ENCODE assay signal across 1 cellular context in the genomic region with DNA sequence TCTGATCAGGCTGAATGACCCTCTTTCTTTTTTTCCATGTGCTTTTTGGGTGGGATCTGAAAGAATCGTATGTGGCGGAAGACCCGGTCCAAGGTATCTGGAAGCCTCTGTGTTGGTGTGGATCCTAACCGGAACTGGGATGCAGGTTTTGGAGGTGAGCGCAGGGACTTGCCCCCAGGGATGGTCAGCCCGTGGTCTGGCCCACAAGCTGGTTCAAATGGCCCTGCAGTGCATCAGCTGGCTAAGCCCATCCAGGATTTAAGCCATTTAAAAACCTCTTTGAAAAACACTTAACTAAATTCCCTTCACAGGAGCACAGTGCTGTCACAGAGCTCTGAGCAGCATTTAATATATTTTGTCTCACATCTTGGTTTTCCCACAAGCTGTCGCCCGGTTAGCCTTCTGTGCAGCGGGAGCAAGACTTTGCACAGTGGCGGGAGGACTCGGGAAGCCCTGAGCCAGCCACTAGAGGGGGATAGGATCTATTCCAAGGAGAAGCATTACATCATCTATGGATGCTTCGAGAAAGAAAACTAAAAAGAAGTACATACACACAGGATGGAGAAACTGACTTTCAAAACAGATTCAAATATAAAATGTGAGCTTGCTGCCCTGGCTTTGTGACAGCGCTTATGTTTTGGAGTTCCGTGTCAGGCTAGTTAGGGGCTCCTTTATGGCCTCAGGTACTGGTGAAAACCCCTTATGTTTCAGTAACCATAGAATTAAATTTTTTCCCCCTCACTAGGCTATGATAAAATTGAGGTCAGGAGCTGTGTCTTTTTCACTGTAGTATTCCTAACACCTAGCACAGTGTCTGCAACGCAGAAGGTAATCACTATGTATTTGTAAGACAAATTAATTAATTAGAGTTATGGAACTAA.
TF ChIP-seq lines count a peak whose summit lies in the region.

No MANE protein-coding gene starts in this region.

TF ChIP-seq in SK-N-SH treated with all-trans-retinoic acid at 6 μM for 48 hours, 23 proteins besides CTCF, POLR2A, EP300 and RAD21 (continued from another document):
- TF ChIP-seq, protein P1, sequence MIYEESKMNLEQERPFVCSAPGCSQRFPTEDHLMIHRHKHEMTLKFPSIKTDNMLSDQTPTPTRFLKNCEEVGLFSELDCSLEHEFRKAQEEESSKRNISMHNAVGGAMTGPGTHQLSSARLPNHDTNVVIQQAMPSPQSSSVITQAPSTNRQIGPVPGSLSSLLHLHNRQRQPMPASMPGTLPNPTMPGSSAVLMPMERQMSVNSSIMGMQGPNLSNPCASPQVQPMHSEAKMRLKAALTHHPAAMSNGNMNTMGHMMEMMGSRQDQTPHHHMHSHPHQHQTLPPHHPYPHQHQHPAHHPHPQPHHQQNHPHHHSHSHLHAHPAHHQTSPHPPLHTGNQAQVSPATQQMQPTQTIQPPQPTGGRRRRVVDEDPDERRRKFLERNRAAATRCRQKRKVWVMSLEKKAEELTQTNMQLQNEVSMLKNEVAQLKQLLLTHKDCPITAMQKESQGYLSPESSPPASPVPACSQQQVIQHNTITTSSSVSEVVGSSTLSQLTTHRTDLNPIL (CRISPR knock-in tag; IDR thresholded peaks at IDR 0.05; ENCODE audit: low read depth): no peak
